ENCODE assay signal across 22 cellular contexts in the genomic region with DNA sequence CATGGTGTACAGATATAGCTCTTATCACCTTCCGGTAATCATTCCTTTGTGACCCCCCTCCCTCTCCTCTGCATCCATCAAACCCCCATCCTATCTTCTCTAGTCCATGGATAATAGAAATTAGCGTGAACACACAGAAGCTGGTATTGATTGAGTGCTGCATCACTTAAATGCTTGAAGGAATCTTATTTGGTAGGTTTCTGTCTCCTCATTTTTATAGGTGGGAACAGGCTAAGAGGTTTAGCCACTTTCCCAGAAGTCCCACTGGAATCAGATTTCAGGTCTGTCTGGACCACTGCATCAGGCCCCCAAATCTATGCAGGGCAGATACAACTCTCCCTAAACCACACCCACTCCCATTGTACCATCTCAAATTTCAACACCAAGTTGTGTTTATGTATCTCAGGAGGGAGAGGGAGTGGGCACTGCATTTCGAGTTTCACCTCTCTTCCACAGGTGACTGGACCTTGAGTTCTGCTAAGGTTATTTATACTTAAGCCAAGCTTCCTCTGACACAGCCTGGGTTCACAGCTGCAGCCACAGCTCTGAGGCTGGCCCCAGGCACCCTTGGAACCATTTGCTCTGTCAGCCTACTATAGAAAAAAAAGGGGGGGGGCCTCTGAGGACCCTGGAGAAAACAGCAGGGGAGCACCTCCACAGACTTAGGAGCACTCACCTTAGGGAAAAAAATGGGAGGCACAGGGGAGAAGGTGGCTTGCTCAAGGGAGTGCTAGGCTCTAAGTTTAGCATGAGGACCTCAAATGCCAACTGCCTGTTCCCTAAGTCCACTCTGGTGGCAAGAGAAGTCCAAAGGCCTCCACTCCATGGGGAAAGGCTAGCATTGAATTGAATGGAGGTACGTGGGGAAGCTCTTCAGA. TPM values are rescaled to one million over a fixed set of nuclear protein-coding genes. Genes with fewer than 3 reads are reported as not detected.
DNase-seq lines count a peak whose midpoint lies in the region; ATAC-seq and TF ChIP-seq lines count a peak whose summit lies in the region.
"Had no signal": no experiment of that assay in that cellular context is flagged by ENCODE, and none has a peak within 500 bp of the region (broad histone marks: within the 10 kb centered on the region; RNA-seq: fewer than 3 reads in every experiment).

No MANE protein-coding gene starts in this region.

- H3K27ac ChIP-seq in HEK293 (ENCODE audit: extremely low read depth, low read depth, low read length) = peak overlapping the region; percentile 7; the same call in 1 of the 2 replicates
- H3K27ac ChIP-seq in neuronal stem cell (replicated peaks; ENCODE audit: low read length) = no peak overlapping the region
- H3K27ac ChIP-seq: HL-60, SK-N-MC had no signal

- H3K4me3 Mint-ChIP-seq in activated T-cell treated with anti-CD3 and anti-CD28 coated beads, Interleukin-2, amount 50 U/mL, for 24 hours = no peak overlapping the region
- H3K4me3 Mint-ChIP-seq in activated T-cell treated with anti-CD3 and anti-CD28 coated beads, Interleukin-2, amount 50 U/mL, for 4 hours = no peak overlapping the region
- H3K4me3 Mint-ChIP-seq in activated CD4-positive, alpha-beta memory T cell treated with anti-CD3 and anti-CD28 coated beads for 36 hours = no peak overlapping the region
- peak overlapping the region; percentile 53 for H3K4me3 Mint-ChIP-seq in nephron progenitor cell
- H3K4me3 Mint-ChIP-seq: activated CD8-positive, alpha-beta memory T cell treated with anti-CD3 and anti-CD28 coated beads, Interleukin-2, amount 10 ng/mL, durations not matched to agents 7 days and 5 days had no signal

- CTCF ChIA-PET in HEK293 (lab: Yijun Ruan, JAX) = interaction anchor here (0.5 to 2.0 kb wide), 8 partner anchors 11 to 384 kb away, joined by 3 to 9 read pairs (median 4); no protein-coding TSS in a partner anchor
- CTCF ChIA-PET in activated CD4-positive, alpha-beta memory T cell treated with anti-CD3 and anti-CD28 coated beads for 36 hours (lab: Charles Lee) = interaction anchor here (0.7 to 2.1 kb wide), 4 partner anchors 28 to 87 kb away, joined by 3 to 14 read pairs (median 4); no protein-coding TSS in a partner anchor

- H4K8ac ChIP-seq in neuronal stem cell (ENCODE audit: low read depth, low read length) = no peak overlapping the region

- H2AK5ac ChIP-seq in neuronal stem cell (ENCODE audit: low read depth, low read length) = no peak overlapping the region

- H3K18ac ChIP-seq in neuronal stem cell (ENCODE audit: low read length) = no peak overlapping the region

- ATAC-seq in activated T-cell treated with anti-CD3 and anti-CD28 coated beads, Interleukin-2, amount 50 U/mL, for 4 hours = no peak
- ATAC-seq in GM21447 (IDR thresholded peaks at IDR 0.05; ENCODE audit: unreplicated experiment) = no peak
- no peak for ATAC-seq in Right ventricle myocardium inferior
- ATAC-seq: activated CD8-positive, alpha-beta memory T cell treated with anti-CD3 and anti-CD28 coated beads, Interleukin-2, amount 10 ng/mL, durations not matched to agents 7 days and 5 days; left cardiac atrium; right cardiac atrium; stimulated activated naive CD8-positive, alpha-beta T cell treated with anti-CD3 and anti-CD28 coated beads, Interleukin-15, Interleukin-2, amounts not matched to agents 100 U/mL and 50 U/mL, for 24 hours had no signal

- H2BK120ac ChIP-seq in neuronal stem cell (ENCODE audit: low read depth, low read length) = no peak overlapping the region

- no peak overlapping the region for H2BK12ac ChIP-seq in neuronal stem cell (ENCODE audit: low read length)

- H3K4me1 ChIP-seq in HEK293 (ENCODE audit: control insufficient read depth, insufficient read depth, low read length) (peaks cover 14% of the 10 kb centered on the region), neuronal stem cell (ENCODE audit: control insufficient read depth in 2 of 2, insufficient read depth in 1 of 2, low read depth in 1 of 2, low read length in 2 of 2) (peaks cover 0 to 7% of the 10 kb centered on the region in 2 donors)

- intact Hi-C loops in activated CD4-positive, alpha-beta memory T cell treated with anti-CD3 and anti-CD28 coated beads for 36 hours (cut with micrococcal nuclease) = loop anchor here (2.0 kb wide), 1 partner anchor 25 kb away; no protein-coding TSS in a partner anchor
- intact Hi-C loops in Right ventricle myocardium inferior (cut with DNase I) = loop anchor here (5.0 kb wide), 3 partner anchors 42 to 157 kb away; partner anchors contain the start of genes ALPK3 and SEC11A

- no peak overlapping the region for H2BK5ac ChIP-seq in neuronal stem cell (ENCODE audit: low read length)

- no peaks in the 10 kb centered on the region for H3K79me1 ChIP-seq in neuronal stem cell (ENCODE audit: low read depth, low read length)

- no peak for TF ChIP-seq CTCF in HEK293 (tag by site-specific recombination; IDR thresholded peaks at IDR 0.05)
- no peak for TF ChIP-seq CTCF in nephron progenitor cell (IDR thresholded peaks at IDR 0.05)

- no peak for DNase-seq in activated T-cell treated with anti-CD3 and anti-CD28 coated beads, Interleukin-2, amount 50 U/mL, for 24 hours
- DNase-seq in activated T-cell treated with anti-CD3 and anti-CD28 coated beads, Interleukin-2, amount 50 U/mL, for 4 hours = no peak
- no peak for DNase-seq in activated CD4-positive, alpha-beta memory T cell treated with anti-CD3 and anti-CD28 coated beads for 36 hours
- DNase-seq in nephron progenitor cell = no peak
- no peak for DNase-seq in Right ventricle myocardium inferior (ENCODE audit: missing footprints)
- DNase-seq in neuronal stem cell (ENCODE audit: low spot score) = no peak
- DNase-seq: activated CD4-positive, CD25-positive, alpha-beta regulatory T cell treated with anti-CD3 and anti-CD28 coated beads, Interleukin-2, amount 50 U/mL, for 72 hours; activated CD8-positive, alpha-beta memory T cell treated with anti-CD3 and anti-CD28 coated beads, Interleukin-2, amount 10 ng/mL, durations not matched to agents 7 days and 5 days; activated naive CD4-positive, alpha-beta T cell treated with Interleukin-2 at 50 U/mL for 16 hours; H9; KBM-7; left cardiac atrium; NCI-H1048; NCI-H2029 treated with DMSO at 0.1 percent for 48 hours; right cardiac atrium; stimulated activated naive CD8-positive, alpha-beta T cell treated with anti-CD3 and anti-CD28 coated beads, Interleukin-15, Interleukin-2, amounts not matched to agents 100 U/mL and 50 U/mL, for 24 hours; T-helper 9 cell had no signal

- POLR2A ChIA-PET in HEK293 (lab: Yijun Ruan, JAX) = interaction anchor here (0.6 to 2.6 kb wide), 5 partner anchors 47 to 145 kb away, joined by 3 to 12 read pairs (median 5); partner anchors contain the start of gene SEC11A
- POLR2A ChIA-PET in activated CD4-positive, alpha-beta memory T cell treated with anti-CD3 and anti-CD28 coated beads for 36 hours (lab: Charles Lee) = interaction anchor here (1.0 kb wide), 1 partner anchor 16 kb away, joined by 4 read pairs; no protein-coding TSS in a partner anchor

- H3K4me1 Mint-ChIP-seq in activated T-cell treated with anti-CD3 and anti-CD28 coated beads, Interleukin-2, amount 50 U/mL, for 24 hours (ENCODE audit: low read depth) = peaks cover 28% of the 10 kb centered on the region
- H3K4me1 Mint-ChIP-seq in activated T-cell treated with anti-CD3 and anti-CD28 coated beads, Interleukin-2, amount 50 U/mL, for 4 hours (ENCODE audit: low read depth) = peaks cover 22% of the 10 kb centered on the region
- H3K4me1 Mint-ChIP-seq in activated CD4-positive, alpha-beta memory T cell treated with anti-CD3 and anti-CD28 coated beads for 36 hours (ENCODE audit: low read depth) = peaks cover 23% of the 10 kb centered on the region
- peaks cover 30% of the 10 kb centered on the region for H3K4me1 Mint-ChIP-seq in nephron progenitor cell

- H3K4me3 ChIP-seq in HEK293 (ENCODE audit: low read depth, low read length) = no peak overlapping the region
- no peak overlapping the region for H3K4me3 ChIP-seq in neuronal stem cell (ENCODE audit: low read length in 2 of 2)
- H3K4me3 ChIP-seq: coronary artery, SK-N-MC had no signal

- peak overlapping the region; percentile 42 for H3K27ac Mint-ChIP-seq in activated T-cell treated with anti-CD3 and anti-CD28 coated beads, Interleukin-2, amount 50 U/mL, for 24 hours
- H3K27ac Mint-ChIP-seq in activated CD4-positive, alpha-beta memory T cell treated with anti-CD3 and anti-CD28 coated beads for 36 hours = peak overlapping the region; percentile 29
- peak overlapping the region; percentile 34 for H3K27ac Mint-ChIP-seq in nephron progenitor cell
- H3K27ac Mint-ChIP-seq: activated CD8-positive, alpha-beta memory T cell treated with anti-CD3 and anti-CD28 coated beads, Interleukin-2, amount 10 ng/mL, durations not matched to agents 7 days and 5 days had no signal

- no peak overlapping the region for H3K14ac ChIP-seq in neuronal stem cell (ENCODE audit: low read length)

- no peak overlapping the region for H3K23ac ChIP-seq in neuronal stem cell (ENCODE audit: low read depth, low read length, poor library complexity)

- H3K9ac ChIP-seq in neuronal stem cell (ENCODE audit: low read depth, low read length, poor library complexity) = no peak overlapping the region

- peaks cover 28% of the 10 kb centered on the region for H3K36me3 Mint-ChIP-seq in activated T-cell treated with anti-CD3 and anti-CD28 coated beads, Interleukin-2, amount 50 U/mL, for 24 hours (ENCODE audit: low read depth)
- no peaks in the 10 kb centered on the region for H3K36me3 Mint-ChIP-seq in activated T-cell treated with anti-CD3 and anti-CD28 coated beads, Interleukin-2, amount 50 U/mL, for 4 hours (ENCODE audit: insufficient read depth)
- H3K36me3 Mint-ChIP-seq in activated CD4-positive, alpha-beta memory T cell treated with anti-CD3 and anti-CD28 coated beads for 36 hours = peaks cover 6% of the 10 kb centered on the region
- peaks cover 18% of the 10 kb centered on the region for H3K36me3 Mint-ChIP-seq in nephron progenitor cell (ENCODE audit: low read depth)

- no peak overlapping the region for H4K91ac ChIP-seq in neuronal stem cell (ENCODE audit: low read depth, low read length, poor library complexity)

- no peaks in the 10 kb centered on the region for H3K27me3 Mint-ChIP-seq in activated T-cell treated with anti-CD3 and anti-CD28 coated beads, Interleukin-2, amount 50 U/mL, for 24 hours
- H3K27me3 Mint-ChIP-seq in activated T-cell treated with anti-CD3 and anti-CD28 coated beads, Interleukin-2, amount 50 U/mL, for 4 hours (ENCODE audit: low read depth) = no peaks in the 10 kb centered on the region
- H3K27me3 Mint-ChIP-seq in activated CD4-positive, alpha-beta memory T cell treated with anti-CD3 and anti-CD28 coated beads for 36 hours = no peaks in the 10 kb centered on the region
- H3K27me3 Mint-ChIP-seq in nephron progenitor cell (ENCODE audit: low read depth, poor library complexity) = peaks cover 23% of the 10 kb centered on the region
- H3K27me3 Mint-ChIP-seq: activated CD8-positive, alpha-beta memory T cell treated with anti-CD3 and anti-CD28 coated beads, Interleukin-2, amount 10 ng/mL, durations not matched to agents 7 days and 5 days had no signal

- no CpG with 5 or more reads among the region's 4 CpGs for WGBS in neuronal stem cell (ENCODE audit: extremely low coverage in 2 of 2, insufficient read length in 2 of 2, insufficient replicate concordance in 1 of 2), 2 donors

- H2BK15ac ChIP-seq in neuronal stem cell (ENCODE audit: low read length) = no peak overlapping the region

- H2AFZ ChIP-seq in neuronal stem cell (ENCODE audit: low read length) = no peak overlapping the region

- no peaks in the 10 kb centered on the region for H3K9me3 Mint-ChIP-seq in activated T-cell treated with anti-CD3 and anti-CD28 coated beads, Interleukin-2, amount 50 U/mL, for 24 hours
- H3K9me3 Mint-ChIP-seq in activated T-cell treated with anti-CD3 and anti-CD28 coated beads, Interleukin-2, amount 50 U/mL, for 4 hours = no peaks in the 10 kb centered on the region
- H3K9me3 Mint-ChIP-seq in activated CD4-positive, alpha-beta memory T cell treated with anti-CD3 and anti-CD28 coated beads for 36 hours = no peaks in the 10 kb centered on the region
- no peaks in the 10 kb centered on the region for H3K9me3 Mint-ChIP-seq in nephron progenitor cell
- H3K9me3 Mint-ChIP-seq: H9 had no signal

- peaks cover 0 to 4% (median 0%) of the 10 kb centered on the region in 3 experiments for H3K27me3 ChIP-seq in neuronal stem cell (ENCODE audit: control insufficient read depth in 3 of 3, insufficient read depth in 3 of 3, low read depth in 1 of 3, low read length in 3 of 3)

- H3K4ac ChIP-seq in neuronal stem cell (ENCODE audit: low read length) = no peak overlapping the region

- H3K36me3 ChIP-seq in HEK293 (ENCODE audit: control insufficient read depth in 2 of 2, insufficient read depth in 1 of 2, low read length in 2 of 2) (peaks cover 6 to 7% of the 10 kb centered on the region in 2 experiments; a peak in 2 of 3 replicates), neuronal stem cell (replicated peaks in 1 of 2; ENCODE audit: control insufficient read depth in 2 of 2, insufficient read depth in 2 of 2, low read length in 2 of 2) (peaks cover 0 to 45% of the 10 kb centered on the region in 2 donors)

- H3K9me3 ChIP-seq in HEK293 (ENCODE audit: control insufficient read depth, insufficient read depth, low read depth, low read length) (no peaks in the 10 kb centered on the region), neuronal stem cell (replicated peaks in 1 of 2; ENCODE audit: control insufficient read depth in 2 of 2, insufficient read depth in 1 of 2, low read depth in 1 of 2, low read length in 2 of 2) (no peaks in the 10 kb centered on the region)

- H3K4me2 ChIP-seq in neuronal stem cell (ENCODE audit: insufficient read depth, low read length, poor library complexity, severe bottlenecking) = no peak overlapping the region

RNA-seq across cellular contexts. Expression of gene NMB, which starts 2.1 kb away (rescaled TPM):
- 10 to 100 TPM in 1 of 3 donors, 1 to 10 TPM in 2; 9.1 to 12.0 (median 9.3) TPM for total RNA-seq in activated T-cell treated with anti-CD3 and anti-CD28 coated beads, Interleukin-2, amount 50 U/mL, for 4 hours
- 1 to 10 TPM; 6.2 to 7.8 TPM for total RNA-seq in activated CD4-positive, alpha-beta memory T cell treated with anti-CD3 and anti-CD28 coated beads for 36 hours
- 3.9 TPM for total RNA-seq in Right ventricle myocardium inferior
- 7.4 TPM for polyA plus RNA-seq in neuronal stem cell (2013, experiment 1 of 2)
- polyA plus RNA-seq in neuronal stem cell (2013, experiment 2 of 2) = 6.4 TPM

RNA-seq across cellular contexts. Expression of gene WDR73, which starts 6.1 kb away (rescaled TPM):
- total RNA-seq in activated T-cell treated with anti-CD3 and anti-CD28 coated beads, Interleukin-2, amount 50 U/mL, for 4 hours = 10 to 100 TPM; 31.1 to 38.8 (median 36.0) TPM
- 10 to 100 TPM; 13.7 to 14.9 TPM for total RNA-seq in activated CD4-positive, alpha-beta memory T cell treated with anti-CD3 and anti-CD28 coated beads for 36 hours
- 12.8 TPM for total RNA-seq in Right ventricle myocardium inferior
- polyA plus RNA-seq in neuronal stem cell (2013, experiment 1 of 2) = 17.7 TPM
- polyA plus RNA-seq in neuronal stem cell (2013, experiment 2 of 2) = 19.6 TPM

RNA-seq across cellular contexts. Expression of gene SEC11A, which starts 55.8 kb away (rescaled TPM):
- total RNA-seq in activated T-cell treated with anti-CD3 and anti-CD28 coated beads, Interleukin-2, amount 50 U/mL, for 4 hours = 10 to 100 TPM; 72.3 to 82.9 (median 79.2) TPM
- total RNA-seq in activated CD4-positive, alpha-beta memory T cell treated with anti-CD3 and anti-CD28 coated beads for 36 hours = 100 to 1,000 TPM; 132 to 136 TPM
- 84.7 TPM for total RNA-seq in Right ventricle myocardium inferior
- 292 TPM for polyA plus RNA-seq in neuronal stem cell (2013, experiment 1 of 2)
- polyA plus RNA-seq in neuronal stem cell (2013, experiment 2 of 2) = 291 TPM

RNA-seq across cellular contexts. Expression of gene ZSCAN2, which starts 59.3 kb away (rescaled TPM):
- 1 to 10 TPM; 6.3 to 9.3 (median 6.6) TPM for total RNA-seq in activated T-cell treated with anti-CD3 and anti-CD28 coated beads, Interleukin-2, amount 50 U/mL, for 4 hours
- 1 to 10 TPM; 7.5 to 9.5 TPM for total RNA-seq in activated CD4-positive, alpha-beta memory T cell treated with anti-CD3 and anti-CD28 coated beads for 36 hours
- 5.7 TPM for total RNA-seq in Right ventricle myocardium inferior
- 7.7 TPM for polyA plus RNA-seq in neuronal stem cell (2013, experiment 1 of 2)
- polyA plus RNA-seq in neuronal stem cell (2013, experiment 2 of 2) = 8.2 TPM
